In the genomic region with DNA sequence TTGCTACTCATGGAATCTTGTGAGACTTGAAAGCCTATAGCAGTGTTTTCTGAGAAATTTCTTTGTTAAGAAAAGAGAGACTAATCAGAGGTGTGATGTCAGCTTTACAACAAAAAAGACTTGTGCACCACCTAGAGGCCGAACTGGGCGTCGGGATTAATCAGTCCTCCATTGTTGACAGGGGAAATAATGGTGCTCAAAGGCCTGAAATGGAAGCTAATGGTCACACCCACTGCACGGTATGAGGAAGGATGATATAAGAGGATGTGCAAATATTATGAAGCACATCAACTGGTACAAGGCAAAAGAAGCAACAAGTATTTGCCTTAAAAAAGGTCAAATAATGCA, we compare ENCODE assay signal across 8 cellular contexts.
DNase-seq lines count a peak whose midpoint lies in the region; ATAC-seq, FAIRE-seq and TF ChIP-seq lines count a peak whose summit lies in the region.

No MANE protein-coding gene starts in this region.

- FAIRE-seq in H54 (lab: Jason Lieb, UNC) = peak; percentile 99

- H3K4me1 ChIP-seq in OCI-LY1 (ENCODE audit: insufficient read depth, low read length, severe bottlenecking) (no peaks in the 10 kb centered on the region), transverse colon (peaks cover 0 to 9% (median 0%) of the 10 kb centered on the region in 4 donors)

- no peak overlapping the region for H3K4me3 ChIP-seq in Jurkat, Clone E6-1 (ENCODE audit: low read length)
- no peak overlapping the region for H3K4me3 ChIP-seq in OCI-LY1 (ENCODE audit: low read depth, low read length, poor library complexity, severe bottlenecking)
- no peak overlapping the region for H3K4me3 ChIP-seq in cardiac fibroblast (replicated peaks in 1 of 2; ENCODE audit: low read depth in 2 of 2, low read length in 2 of 2)
- no peak overlapping the region for H3K4me3 ChIP-seq in transverse colon

- no peak overlapping the region for H3K4me2 ChIP-seq in OCI-LY1 (ENCODE audit: low read length)

- no peaks in the 10 kb centered on the region for H3K79me2 ChIP-seq in OCI-LY1 (ENCODE audit: insufficient read depth, low read length)

- TF ChIP-seq CTCF in OCI-LY1 (IDR thresholded peaks at IDR 0.05; ENCODE audit: low read length) (peak; percentile 93), cardiac fibroblast (IDR thresholded peaks at IDR 0.05; ENCODE audit: low read depth, low read length) (peak; percentile 72), transverse colon (IDR thresholded peaks at IDR 0.05) (peak; percentile 43 to 59 (median 56))

- no peak for TF ChIP-seq POLR2A in H54 (IDR thresholded peaks at IDR 0.05; ENCODE audit: low read depth, low read length)
- no peak for TF ChIP-seq POLR2A in transverse colon (IDR thresholded peaks at IDR 0.05)

- no peaks in the 10 kb centered on the region for H3K27me3 ChIP-seq in OCI-LY1 (ENCODE audit: insufficient read depth, low read length)
- H3K27me3 ChIP-seq in transverse colon = no peaks in the 10 kb centered on the region

- no peak for TF ChIP-seq EP300 in transverse colon (IDR thresholded peaks at IDR 0.05; ENCODE audit: low read depth)

- no peaks in the 10 kb centered on the region for H3K9me2 ChIP-seq in OCI-LY1 (ENCODE audit: low read depth, low read length)

- DNase-seq in Right ventricle myocardium inferior (ENCODE audit: missing footprints) (no peak), cardiac septum (ENCODE audit: low spot score) (no peak), H54 (ENCODE audit: insufficient read length, low spot score) (peak; percentile 52), cardiac fibroblast (ENCODE audit: low read depth in 2 of 2) (peak; percentile 79 to 90), left lobe of liver (ENCODE audit: low spot score) (no peak), transverse colon (peak; percentile 63)
- DNase-seq in Jurkat, Clone E6-1 (ENCODE audit: low read depth, low spot score) = peak; percentile 49

- intact Hi-C loops in Right ventricle myocardium inferior (cut with DNase I) (loop anchor here (5.0 to 10.0 kb wide), 5 partner anchors 363 to 915 kb away; no protein-coding TSS in a partner anchor), cardiac septum (cut with DNase I) (no loop called here), transverse colon (cut with DNase I; ENCODE audit: low total_unique reads) (no loop called here)

- H3K9ac ChIP-seq in OCI-LY1 (ENCODE audit: low read length) = no peak overlapping the region

- H3K9me3 ChIP-seq in OCI-LY1 (ENCODE audit: low read length) (no peaks in the 10 kb centered on the region), transverse colon (no peaks in the 10 kb centered on the region)

- H4K20me1 ChIP-seq in OCI-LY1 (ENCODE audit: insufficient read depth, low read length) = no peaks in the 10 kb centered on the region

- in situ Hi-C loops in transverse colon (cut with MboI; ENCODE audit: low pct_ligation_motif_present in 1 of 4, low pct_unique_long_range_greater_than_20kb in 1 of 4, low sequenced_read_pairs in 3 of 4) = no loop called here

- H3K36me3 ChIP-seq in OCI-LY1 (ENCODE audit: insufficient read depth, low read length) (no peaks in the 10 kb centered on the region), transverse colon (no peaks in the 10 kb centered on the region)

- ATAC-seq in Right ventricle myocardium inferior (peak; percentile 80), left lobe of liver (peak; percentile 81)

- H2AFZ ChIP-seq in OCI-LY1 (ENCODE audit: low read length) = no peak overlapping the region

- no peaks in the 10 kb centered on the region for H3F3A ChIP-seq in OCI-LY1 (ENCODE audit: insufficient read depth, low read length)

- WGBS in transverse colon (ENCODE audit: low coverage in 1 of 2), 2 donors = 5 to 8% methylated on average over 4 of the region's 4 CpGs

- H3K27ac ChIP-seq in OCI-LY1 (ENCODE audit: low read depth, low read length, poor library complexity, severe bottlenecking) (no peak overlapping the region), transverse colon (no peak overlapping the region)

Comparison
In these comparisons a context has a peak if more than half of its experiments do, and no peak if none do; other contexts are left out.
1. DNase-seq: peak in H54 (single experiment), Jurkat, Clone E6-1 (single experiment), cardiac fibroblast (2 of 2) and transverse colon (single experiment); none in Right ventricle myocardium inferior (single experiment), cardiac septum (single experiment) and left lobe of liver (single experiment).
2. Peak in every context shown above with its lines, with median percentiles within 50 percentile points of each other: CTCF ChIP-seq.